In the genomic region with DNA sequence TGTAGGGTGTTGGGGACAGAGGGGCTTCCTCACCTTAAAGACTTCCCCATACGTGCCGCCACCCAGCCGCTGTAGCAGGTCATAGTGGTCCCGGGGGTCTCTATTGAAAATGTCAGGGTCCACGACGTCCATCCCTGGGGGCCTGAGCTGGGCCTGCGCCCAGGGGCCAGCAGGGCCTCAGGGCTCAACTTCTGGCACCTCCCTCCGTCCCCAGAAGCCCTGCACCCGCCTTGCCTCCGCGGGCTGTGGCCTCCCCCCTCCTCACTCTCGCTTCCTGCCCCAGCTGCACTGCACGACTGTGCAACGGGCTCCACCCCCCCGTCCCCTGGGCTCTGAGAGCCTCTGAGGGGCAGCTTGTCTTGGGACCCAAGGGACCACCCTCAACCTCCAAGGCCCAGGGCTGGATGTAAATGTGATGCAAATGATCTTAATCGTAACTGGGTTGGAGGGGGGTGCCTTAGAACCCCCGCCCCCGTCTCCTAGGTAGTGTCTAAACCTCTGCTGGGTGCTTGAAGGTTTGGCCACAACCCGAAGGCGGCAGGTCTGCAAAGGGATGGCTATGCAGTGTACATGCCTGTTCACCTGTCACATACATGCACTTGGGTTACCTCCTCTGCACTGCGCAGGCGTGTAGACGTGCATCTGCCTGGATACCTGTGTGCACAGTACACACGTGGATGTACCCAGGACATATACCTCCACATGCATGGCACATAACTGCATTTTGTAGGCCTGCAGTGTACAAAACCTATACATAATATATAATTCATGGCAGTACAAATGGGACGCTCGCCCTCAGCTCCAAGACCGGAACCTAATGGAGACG, we compare ENCODE assay signal across 1 cellular context.
A peak's percentile ranks its signal among the peaks of the same experiment; 100 is the strongest.
TF ChIP-seq lines count a peak whose summit lies in the region.

A gene (minus strand): TSS at position 190 of the 826 bp plus-strand sequence. CDS start 58 bp downstream, at position 132.

TF ChIP-seq in K562, 482 proteins besides CTCF, POLR2A, EP300 and RAD21 (continued from another document):
- TF ChIP-seq, protein P1, sequence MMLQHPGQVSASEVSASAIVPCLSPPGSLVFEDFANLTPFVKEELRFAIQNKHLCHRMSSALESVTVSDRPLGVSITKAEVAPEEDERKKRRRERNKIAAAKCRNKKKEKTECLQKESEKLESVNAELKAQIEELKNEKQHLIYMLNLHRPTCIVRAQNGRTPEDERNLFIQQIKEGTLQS (IDR thresholded peaks at IDR 0.05): no peak
- TF ChIP-seq, protein P1 (CRISPR knock-in tag; conservative IDR thresholded peaks at IDR 0.05): no peak
- 0 out of 2 replicates have a peak, but pooled peaks have one; percentile 14 for TF ChIP-seq EGR1 (conservative IDR thresholded peaks at IDR 0.05)
- TF ChIP-seq CBFB (CRISPR knock-in tag; IDR thresholded peaks at IDR 0.05): 0 out of 2 replicates have a peak, but pooled peaks have one; percentile 10
- TF ChIP-seq, protein P2, sequence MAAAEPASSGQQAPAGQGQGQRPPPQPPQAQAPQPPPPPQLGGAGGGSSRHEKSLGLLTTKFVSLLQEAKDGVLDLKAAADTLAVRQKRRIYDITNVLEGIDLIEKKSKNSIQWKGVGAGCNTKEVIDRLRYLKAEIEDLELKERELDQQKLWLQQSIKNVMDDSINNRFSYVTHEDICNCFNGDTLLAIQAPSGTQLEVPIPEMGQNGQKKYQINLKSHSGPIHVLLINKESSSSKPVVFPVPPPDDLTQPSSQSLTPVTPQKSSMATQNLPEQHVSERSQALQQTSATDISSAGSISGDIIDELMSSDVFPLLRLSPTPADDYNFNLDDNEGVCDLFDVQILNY (CRISPR knock-in tag; IDR thresholded peaks at IDR 0.05): no peak
- TF ChIP-seq JUN (IDR thresholded peaks at IDR 0.05; ENCODE audit: borderline replicate concordance, low read depth, low read length): no peak; the same call in 1 of the 2 replicates
- 0 out of 2 replicates have a peak, but pooled peaks have one; percentile 19 for TF ChIP-seq JUN (CRISPR knock-in tag; IDR thresholded peaks at IDR 0.05; ENCODE audit: borderline replicate concordance)
- TF ChIP-seq, protein P3, sequence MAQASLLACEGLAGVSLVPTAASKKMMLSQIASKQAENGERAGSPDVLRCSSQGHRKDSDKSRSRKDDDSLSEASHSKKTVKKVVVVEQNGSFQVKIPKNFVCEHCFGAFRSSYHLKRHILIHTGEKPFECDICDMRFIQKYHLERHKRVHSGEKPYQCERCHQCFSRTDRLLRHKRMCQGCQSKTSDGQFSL (CRISPR knock-in tag; IDR thresholded peaks at IDR 0.05): no peak
- TF ChIP-seq, protein P3 (tag; IDR thresholded peaks at IDR 0.05): peak in 1 of 2 experiments; percentile 34; a peak in 1 of 4 replicates
- TF ChIP-seq ZBTB7A (IDR thresholded peaks at IDR 0.05; ENCODE audit: borderline replicate concordance, control insufficient read depth, low read depth, low read length): peak; percentile 53; the same call in 1 of the 2 replicates
- 0 out of 2 replicates have a peak, but pooled peaks have one; percentile 8 for TF ChIP-seq NR2C2 (CRISPR knock-in tag; IDR thresholded peaks at IDR 0.05)
- TF ChIP-seq NR2C2 (tag; IDR thresholded peaks at IDR 0.05): no peak
- no peak for TF ChIP-seq SETDB1 (IDR thresholded peaks at IDR 0.05; ENCODE audit: low read length)
- peak; percentile 60; the same call in 1 of the 2 replicates for TF ChIP-seq FOXP1 (CRISPR knock-in tag; IDR thresholded peaks at IDR 0.05)
